25 cellular contexts compared by ENCODE assay signal in the genomic region with DNA sequence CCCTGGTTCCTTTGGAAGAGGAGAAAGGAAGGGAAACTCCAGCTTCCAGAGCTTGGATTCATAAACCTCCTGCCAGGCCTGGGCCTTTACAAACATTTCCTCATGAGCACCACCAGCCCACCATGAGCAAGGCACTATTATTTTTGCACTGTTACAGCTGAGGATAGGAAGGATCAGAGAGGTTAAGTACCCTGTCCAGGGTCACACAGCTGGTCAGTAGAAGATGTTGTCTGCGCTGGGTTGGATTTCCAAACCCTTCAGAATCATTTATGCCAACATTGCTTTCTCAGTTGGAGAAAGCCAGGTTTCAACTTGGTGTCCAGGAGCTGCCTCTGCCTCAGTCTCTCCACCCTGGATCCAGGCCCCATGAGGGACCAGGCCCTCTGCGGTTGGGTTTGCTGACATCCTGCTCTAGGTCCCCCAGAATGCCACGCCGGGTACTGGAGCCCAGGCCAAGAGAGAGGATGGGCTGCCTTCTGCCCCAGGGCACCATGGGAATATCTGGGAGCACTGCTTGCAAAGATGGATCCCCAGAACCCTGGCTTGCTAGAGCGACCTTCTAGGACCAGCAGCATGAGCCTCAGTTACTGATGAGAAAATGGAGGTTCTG. TPM values are rescaled to one million over a fixed set of nuclear protein-coding genes. Genes with fewer than 3 reads are reported as not detected.
A peak's percentile ranks its signal among the peaks of the same experiment; 100 is the strongest.
DNase-seq lines count a peak whose midpoint lies in the region; TF ChIP-seq lines count a peak whose summit lies in the region.
"Had no signal": no experiment of that assay in that cellular context is flagged by ENCODE, and none has a peak within 500 bp of the region (broad histone marks: within the 10 kb centered on the region; RNA-seq: fewer than 3 reads in every experiment).

No MANE protein-coding gene starts in this region.

- no peaks in the 10 kb centered on the region for H3K27me3 Mint-ChIP-seq in Caco-2 (ENCODE audit: insufficient read depth, unreplicated experiment)
- H3K27me3 Mint-ChIP-seq: stimulated activated naive CD8-positive, alpha-beta T cell treated with anti-CD3 and anti-CD28 coated beads, Interleukin-15, Interleukin-2, amounts not matched to agents 100 ng/mL and 50 ng/mL, for 24 hours had no signal

- H3K4ac ChIP-seq in mesendoderm (ENCODE audit: low read depth, low read length), result no peak overlapping the region

- peak overlapping the region; percentile 3 for H3K56ac ChIP-seq in mesendoderm (ENCODE audit: low read length)

- peak overlapping the region; percentile 33 for H3K27ac Mint-ChIP-seq in Caco-2 (ENCODE audit: unreplicated experiment)
- H3K27ac Mint-ChIP-seq: activated naive CD4-positive, alpha-beta T cell treated with anti-CD3 and anti-CD28 coated beads, Interleukin-2, amount 10 ng/mL, durations not matched to agents 7 days and 5 days; IgD-negative memory B cell; naive B cell; stimulated activated naive CD8-positive, alpha-beta T cell treated with anti-CD3 and anti-CD28 coated beads, Interleukin-15, Interleukin-2, amounts not matched to agents 100 ng/mL and 50 ng/mL, for 24 hours; T-helper 1 cell treated with Interleukin-12 subunit alpha and Interleukin-12 subunit beta and Interleukin-4 antibody, amounts not matched to agents 30 μg/mL and 1 μg/mL, for 36 hours had no signal

- no peaks in the 10 kb centered on the region for H3K9me3 Mint-ChIP-seq in Caco-2 (ENCODE audit: unreplicated experiment)
- H3K9me3 Mint-ChIP-seq: activated naive CD4-positive, alpha-beta T cell treated with anti-CD3 and anti-CD28 coated beads, Interleukin-2, amount 10 ng/mL, durations not matched to agents 7 days and 5 days; activated T-cell treated with anti-CD3 and anti-CD28 coated beads, Interleukin-2, amount 50 U/mL, for 4 hours; central memory CD8-positive, alpha-beta T cell; H9; IgD-negative memory B cell; naive B cell; stimulated activated naive CD8-positive, alpha-beta T cell treated with anti-CD3 and anti-CD28 coated beads, Interleukin-15, Interleukin-2, amounts not matched to agents 100 ng/mL and 50 ng/mL, for 24 hours; T-helper 1 cell treated with Interleukin-12 subunit alpha and Interleukin-12 subunit beta and Interleukin-4 antibody, amounts not matched to agents 30 μg/mL and 1 μg/mL, for 36 hours had no signal

- peaks cover 34% of the 10 kb centered on the region for H3K4me1 ChIP-seq in Caco-2
- H3K4me1 ChIP-seq in ascending aorta, result peaks cover 13 to 30% of the 10 kb centered on the region in 2 donors
- H3K4me1 ChIP-seq in mesendoderm (ENCODE audit: control insufficient read depth, low read depth, low read length), result no peaks in the 10 kb centered on the region
- H3K4me1 ChIP-seq in skeletal muscle tissue (ENCODE audit: control insufficient read depth in 3 of 3, insufficient read depth in 3 of 3, low read length in 3 of 3), result peaks cover 0 to 4% (median 2%) of the 10 kb centered on the region in 3 donors
- H3K4me1 ChIP-seq: pancreas had no signal

- H2BK5ac ChIP-seq in mesendoderm (ENCODE audit: low read length), result no peak overlapping the region

- POLR2A ChIA-PET in Caco-2 (lab: Charles Lee), result no interaction called here

- BruUV-seq in Caco-2 (replicated peaks; lab: Mats Ljungman, UMichigan), result no TSS peak

- no peak overlapping the region for H3K4me3 ChIP-seq in Caco-2 (ENCODE audit: low read depth, low read length)
- H3K4me3 ChIP-seq in ascending aorta, result no peak overlapping the region
- H3K4me3 ChIP-seq in mesendoderm (ENCODE audit: low read length), result no peak overlapping the region
- no peak overlapping the region for H3K4me3 ChIP-seq in skeletal muscle tissue (ENCODE audit: low read length in 3 of 3)
- H3K4me3 ChIP-seq: pancreas, upper lobe of left lung had no signal

- H3K4me2 ChIP-seq in mesendoderm (ENCODE audit: low read length), result no peak overlapping the region

- H3K9me3 ChIP-seq in Caco-2 (no peaks in the 10 kb centered on the region), ascending aorta (no peaks in the 10 kb centered on the region), skeletal muscle tissue (ENCODE audit: control insufficient read depth in 3 of 3, low read length in 3 of 3) (no peaks in the 10 kb centered on the region)
- H3K9me3 ChIP-seq: pancreas, upper lobe of left lung had no signal

- no peak overlapping the region for H2BK120ac ChIP-seq in mesendoderm (ENCODE audit: low read depth, low read length)

- H3K27me3 ChIP-seq in Caco-2 (replicated peaks; ENCODE audit: control insufficient read depth, insufficient read depth, low read length), result no peaks in the 10 kb centered on the region
- H3K27me3 ChIP-seq in ascending aorta, result no peaks in the 10 kb centered on the region
- H3K27me3 ChIP-seq in mesendoderm (ENCODE audit: insufficient read depth, low read length, poor library complexity), result no peaks in the 10 kb centered on the region
- H3K27me3 ChIP-seq in skeletal muscle tissue (ENCODE audit: control insufficient read depth in 3 of 3, insufficient read depth in 3 of 3, low read length in 3 of 3), result peaks cover 23 to 56% (median 46%) of the 10 kb centered on the region in 3 donors
- H3K27me3 ChIP-seq: pancreas, upper lobe of left lung had no signal

- no peak overlapping the region for H2AK5ac ChIP-seq in mesendoderm (ENCODE audit: low read length)

- no CpG with 5 or more reads among the region's 5 CpGs for WGBS in mesendoderm (ENCODE audit: extremely low coverage, insufficient coverage, low lambda C conversion rate)

- CTCF ChIA-PET in Caco-2 (lab: Charles Lee), result interaction anchor here (1.8 kb wide), 1 partner anchor 15 kb away, joined by 4 read pairs; no protein-coding TSS in a partner anchor

- intact Hi-C loops in Caco-2 (cut with micrococcal nuclease; ENCODE audit: unreplicated experiment), result no loop called here
- intact Hi-C loops in ascending aorta (cut with DNase I), result no loop called here

- no peak overlapping the region for H3K18ac ChIP-seq in mesendoderm (ENCODE audit: low read length)

- no peaks in the 10 kb centered on the region for H3K79me2 ChIP-seq in mesendoderm (ENCODE audit: control insufficient read depth, insufficient read depth, low read length)

- DNase-seq in Caco-2, result no peak
- no peak for DNase-seq in ascending aorta (ENCODE audit: low spot score in 2 of 2)
- no peak for DNase-seq in mesendoderm
- DNase-seq in D341Med (ENCODE audit: low spot score), result no peak
- no peak for DNase-seq in epidermal melanocyte (ENCODE audit: insufficient read length, low spot score)
- no peak for DNase-seq in C1 segment of cervical spinal cord (lab: John Stamatoyannopoulos, UW)
- DNase-seq in NCI-H526 treated with DMSO at 0.1 percent for 48 hours (lab: John Stamatoyannopoulos, UW), result no peak
- DNase-seq: ACHN; activated CD4-positive, alpha-beta T cell treated with anti-CD3 and anti-CD28 coated beads for 48 hours; activated naive CD4-positive, alpha-beta T cell treated with anti-CD3 and anti-CD28 coated beads, Interleukin-2, amount 10 ng/mL, durations not matched to agents 7 days and 5 days; activated T-cell treated with anti-CD3 and anti-CD28 coated beads, Interleukin-2, amount 50 U/mL, for 4 hours; amygdala; H9; naive B cell; NCI-H1092 treated with DMSO at 0.1 percent for 48 hours; NCI-H187 treated with DMSO at 0.1 percent for 48 hours; NCI-H69; pancreas had no signal

- H3K36me3 ChIP-seq in Caco-2 (ENCODE audit: control insufficient read depth, insufficient read depth, low read length) (no peaks in the 10 kb centered on the region), ascending aorta (no peaks in the 10 kb centered on the region), mesendoderm (ENCODE audit: control insufficient read depth, insufficient read depth, low read length) (no peaks in the 10 kb centered on the region), skeletal muscle tissue (ENCODE audit: control insufficient read depth in 3 of 3, insufficient read depth in 3 of 3, low read length in 3 of 3) (no peaks in the 10 kb centered on the region)
- H3K36me3 ChIP-seq: pancreas, upper lobe of left lung had no signal

- H3K27ac ChIP-seq in ascending aorta, result peak overlapping the region; percentile 59 to 78
- no peak overlapping the region for H3K27ac ChIP-seq in mesendoderm (ENCODE audit: low read depth, low read length)
- peak overlapping the region; percentile 65 for H3K27ac ChIP-seq in skeletal muscle tissue (ENCODE audit: low read depth, low read length)
- H3K27ac ChIP-seq: epithelial cell of prostate, pancreas, upper lobe of left lung had no signal

- no peak overlapping the region for H3K4me3 Mint-ChIP-seq in Caco-2 (ENCODE audit: unreplicated experiment)
- H3K4me3 Mint-ChIP-seq: activated naive CD4-positive, alpha-beta T cell treated with anti-CD3 and anti-CD28 coated beads, Interleukin-2, amount 10 ng/mL, durations not matched to agents 7 days and 5 days; activated T-cell treated with anti-CD3 and anti-CD28 coated beads, Interleukin-2, amount 50 U/mL, for 4 hours; central memory CD8-positive, alpha-beta T cell; H9; IgD-negative memory B cell; stimulated activated naive CD8-positive, alpha-beta T cell treated with anti-CD3 and anti-CD28 coated beads, Interleukin-15, Interleukin-2, amounts not matched to agents 100 ng/mL and 50 ng/mL, for 24 hours; T-helper 1 cell treated with Interleukin-12 subunit alpha and Interleukin-12 subunit beta and Interleukin-4 antibody, amounts not matched to agents 30 μg/mL and 1 μg/mL, for 36 hours had no signal

- no peak overlapping the region for H4K8ac ChIP-seq in mesendoderm (ENCODE audit: low read depth, low read length)

- no peak for TF ChIP-seq CTCF in Caco-2 (IDR thresholded peaks at IDR 0.05; ENCODE audit: insufficient read depth in 1 of 2, low read depth in 1 of 2, low read length in 1 of 2, severe bottlenecking in 1 of 2, unreplicated experiment in 1 of 2)
- no peak for TF ChIP-seq CTCF in ascending aorta (IDR thresholded peaks at IDR 0.05)

- no peaks in the 10 kb centered on the region for H3K36me3 Mint-ChIP-seq in Caco-2 (ENCODE audit: insufficient read depth, unreplicated experiment)
- H3K36me3 Mint-ChIP-seq: activated naive CD4-positive, alpha-beta T cell treated with anti-CD3 and anti-CD28 coated beads, Interleukin-2, amount 10 ng/mL, durations not matched to agents 7 days and 5 days; IgD-negative memory B cell; naive B cell had no signal

- no peaks in the 10 kb centered on the region for H3K4me1 Mint-ChIP-seq in Caco-2 (ENCODE audit: low read depth, unreplicated experiment)
- H3K4me1 Mint-ChIP-seq: activated naive CD4-positive, alpha-beta T cell treated with anti-CD3 and anti-CD28 coated beads, Interleukin-2, amount 10 ng/mL, durations not matched to agents 7 days and 5 days; central memory CD8-positive, alpha-beta T cell; IgD-negative memory B cell; naive B cell had no signal

- H3K9ac ChIP-seq in mesendoderm (ENCODE audit: low read length) (no peak overlapping the region), skeletal muscle tissue (ENCODE audit: low read depth in 1 of 3, low read length in 3 of 3) (no peak overlapping the region)

- no peaks in the 10 kb centered on the region for H3K79me1 ChIP-seq in mesendoderm (ENCODE audit: low read length)

- no peak overlapping the region for H2BK15ac ChIP-seq in mesendoderm (replicated peaks; ENCODE audit: low read depth)

- H4K5ac ChIP-seq in mesendoderm (ENCODE audit: low read length), result no peak overlapping the region

- H3K23ac ChIP-seq in mesendoderm (ENCODE audit: low read length), result no peak overlapping the region

RNA-seq across cellular contexts. Expression of gene SHISAL1, which starts 29.7 kb away (rescaled TPM):
- total RNA-seq in Caco-2 (2022) (not detected in 2 replicates), ascending aorta (1.6 TPM), skeletal muscle tissue (7.3 TPM)
- 4.6 TPM for polyA plus RNA-seq in mesendoderm (2013, experiment 1 of 2)
- polyA plus RNA-seq in mesendoderm (2013, experiment 2 of 2), result 4.5 TPM
- total RNA-seq: activated T-cell treated with anti-CD3 and anti-CD28 coated beads, Interleukin-2, amount 50 U/mL, for 4 hours had no signal
- polyA plus RNA-seq: IgD-negative memory B cell had no signal
